1 cellular context compared by ENCODE assay signal in the genomic region with DNA sequence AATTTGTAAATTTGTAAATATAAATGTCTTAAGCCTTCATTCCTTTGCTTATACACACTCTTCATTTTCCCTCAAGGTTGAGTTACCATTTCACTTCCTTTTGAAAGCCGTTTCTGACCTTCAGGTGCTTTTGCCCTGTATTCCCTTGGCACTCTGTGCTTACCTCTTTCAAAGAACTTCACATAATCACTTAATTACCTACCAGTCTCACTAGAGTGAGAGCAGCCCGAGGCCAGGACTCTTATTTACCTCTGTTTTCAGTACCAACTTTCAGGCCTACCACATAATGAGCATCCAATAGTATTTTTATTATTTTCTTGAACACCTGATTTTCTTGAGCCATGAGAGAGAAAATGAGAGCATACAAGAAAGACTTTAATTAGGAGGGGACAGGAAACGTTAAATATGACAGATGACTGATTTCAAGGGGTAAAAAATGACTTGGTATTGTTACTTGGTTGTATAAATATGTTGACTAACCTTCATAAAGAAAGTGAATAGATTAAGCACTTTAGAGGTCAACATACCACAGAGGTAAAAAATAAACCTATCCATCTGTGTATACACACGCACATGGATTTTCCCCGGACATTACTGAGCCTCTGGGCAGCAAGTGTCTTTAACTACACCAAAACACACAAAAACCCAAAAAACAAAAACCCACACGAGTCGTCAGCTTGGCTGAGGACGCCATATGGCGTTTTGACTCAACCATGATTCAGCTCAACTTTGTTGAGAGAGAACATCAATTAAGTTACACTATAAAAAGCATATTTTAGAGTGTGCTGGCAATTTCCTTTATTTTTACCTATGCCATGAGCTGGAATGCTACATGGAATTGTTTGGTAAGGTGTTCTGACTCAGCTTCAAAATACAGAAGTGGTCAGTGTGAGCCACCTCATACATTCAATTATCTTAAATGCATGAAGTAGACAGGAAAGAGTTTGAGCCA.
TF ChIP-seq lines count a peak whose summit lies in the region.

No MANE protein-coding gene starts in this region.

TF ChIP-seq in GM12878, 131 proteins besides CTCF, POLR2A, EP300 and RAD21 (continued from another document):
- TF ChIP-seq REST (IDR thresholded peaks at IDR 0.05; ENCODE audit: low read depth, low read length) (no peak), SP1 (IDR thresholded peaks at IDR 0.05; ENCODE audit: low read depth, low read length) (no peak), STAT1 (conservative IDR thresholded peaks at IDR 0.05) (no peak), RCOR1 (conservative IDR thresholded peaks at IDR 0.05; ENCODE audit: low read depth, low read length) (no peak), EED (IDR thresholded peaks at IDR 0.05; ENCODE audit: low read depth) (peak; percentile 83), YY1 (IDR thresholded peaks at IDR 0.05; ENCODE audit: low read depth, low read length) (peak; percentile 56; the same call in 1 of the 2 replicates), MEF2A (IDR thresholded peaks at IDR 0.05; ENCODE audit: insufficient read depth, low read depth, low read length) (peak; percentile 94), NBN (IDR thresholded peaks at IDR 0.05) (no peak), SMAD5 (IDR thresholded peaks at IDR 0.05; ENCODE audit: low read depth) (no peak), PML (IDR thresholded peaks at IDR 0.05; ENCODE audit: low read length) (peak; percentile 75), FOXK2 (IDR thresholded peaks at IDR 0.05) (no peak), ESRRA (IDR thresholded peaks at IDR 0.05; ENCODE audit: low read length) (peak; percentile 90; the same call in 1 of the 2 replicates), ETV6 (conservative IDR thresholded peaks at IDR 0.05 in 1 of 2, IDR thresholded peaks at IDR 0.05 in 1 of 2; ENCODE audit: borderline replicate concordance in 1 of 2, low read depth in 1 of 2) (no peak), CHD1 (IDR thresholded peaks at IDR 0.05; ENCODE audit: low read depth, low read length) (no peak), SRF (IDR thresholded peaks at IDR 0.05; ENCODE audit: low read depth in 2 of 2, low read length in 2 of 2) (no peak), KDM1A (IDR thresholded peaks at IDR 0.05; ENCODE audit: borderline replicate concordance) (no peak), SMARCA5 (IDR thresholded peaks at IDR 0.05) (no peak), MLLT1 (IDR thresholded peaks at IDR 0.05) (no peak), RUNX3 (IDR thresholded peaks at IDR 0.05; ENCODE audit: low read length) (peak; percentile 96), USF2 (IDR thresholded peaks at IDR 0.05; ENCODE audit: borderline replicate concordance, low read depth, low read length) (peak; percentile 7; the same call in 1 of the 2 replicates), E4F1 (IDR thresholded peaks at IDR 0.05; ENCODE audit: borderline replicate concordance, partially characterized antibody) (no peak), IRF4 (IDR thresholded peaks at IDR 0.05; ENCODE audit: low read depth, low read length) (peak; percentile 73), CBX3 (IDR thresholded peaks at IDR 0.05; ENCODE audit: borderline replicate concordance, low read depth) (no peak), NFIC (IDR thresholded peaks at IDR 0.05; ENCODE audit: low read depth, low read length) (peak; percentile 99), ATF7 (IDR thresholded peaks at IDR 0.05; ENCODE audit: low read depth) (peak; percentile 26; the same call in 1 of the 2 replicates), MTA2 (IDR thresholded peaks at IDR 0.05; ENCODE audit: low read depth) (peak; percentile 93), SMC3 (IDR thresholded peaks at IDR 0.05; ENCODE audit: borderline replicate concordance, low read length) (no peak), PAX8 (IDR thresholded peaks at IDR 0.05) (no peak), TCF7 (IDR thresholded peaks at IDR 0.05; ENCODE audit: borderline replicate concordance) (no peak; the same call in 1 of the 2 replicates), ZNF217 (IDR thresholded peaks at IDR 0.05) (no peak), EGR1 (IDR thresholded peaks at IDR 0.05; ENCODE audit: borderline replicate concordance in 1 of 2, low read depth in 2 of 2, low read length in 2 of 2) (no peak), RELA (IDR thresholded peaks at IDR 0.05; ENCODE audit: borderline replicate concordance, partially characterized antibody) (peak; percentile 17), RBBP5 (conservative IDR thresholded peaks at IDR 0.05) (no peak), ATF2 (IDR thresholded peaks at IDR 0.05; ENCODE audit: low read length) (peak; percentile 90)
- TF ChIP-seq, protein P1, sequence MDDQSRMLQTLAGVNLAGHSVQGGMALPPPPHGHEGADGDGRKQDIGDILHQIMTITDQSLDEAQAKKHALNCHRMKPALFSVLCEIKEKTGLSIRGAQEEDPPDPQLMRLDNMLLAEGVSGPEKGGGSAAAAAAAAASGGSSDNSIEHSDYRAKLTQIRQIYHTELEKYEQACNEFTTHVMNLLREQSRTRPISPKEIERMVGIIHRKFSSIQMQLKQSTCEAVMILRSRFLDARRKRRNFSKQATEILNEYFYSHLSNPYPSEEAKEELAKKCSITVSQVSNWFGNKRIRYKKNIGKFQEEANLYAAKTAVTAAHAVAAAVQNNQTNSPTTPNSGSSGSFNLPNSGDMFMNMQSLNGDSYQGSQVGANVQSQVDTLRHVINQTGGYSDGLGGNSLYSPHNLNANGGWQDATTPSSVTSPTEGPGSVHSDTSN (IDR thresholded peaks at IDR 0.05; ENCODE audit: insufficient replicate concordance, low read depth, low read length), result no peak
